In genomic region chr14:67704484-67705089, GRCh38 we compare ENCODE assay signal across 8 cellular contexts. TPM values are rescaled to one million over a fixed set of nuclear protein-coding genes. Genes with fewer than 3 reads are reported as not detected.
DNase-seq lines count a peak whose midpoint lies in the region; ATAC-seq, FAIRE-seq and TF ChIP-seq lines count a peak whose summit lies in the region.

No MANE protein-coding gene starts in this region.

- H3K27ac Mint-ChIP-seq in activated naive CD4-positive, alpha-beta T cell treated with anti-CD3 and anti-CD28 coated beads, Interleukin-2, amount 50 U/mL, for 72 hours: no peak overlapping the region

- no peaks in the 10 kb centered on the region for H4K20me1 ChIP-seq in PC-3 (ENCODE audit: low read length)

- intact Hi-C loops in PC-3 (cut with micrococcal nuclease) (loop anchor here (1.0 to 5.0 kb wide), 7 partner anchors 30 to 537 kb away; partner anchors contain the start of gene VTI1B), breast epithelium (cut with DNase I; ENCODE audit: low total_unique reads) (no loop called here)

- H3K9ac ChIP-seq in PC-3 (ENCODE audit: low read length): no peak overlapping the region

- no peaks in the 10 kb centered on the region; the same call in 1 of the 2 replicates for H3K36me3 ChIP-seq in PC-3 (ENCODE audit: low read depth, low read length)
- H3K36me3 ChIP-seq in breast epithelium: no peaks in the 10 kb centered on the region

- no peaks in the 10 kb centered on the region for H3K9me3 Mint-ChIP-seq in activated naive CD4-positive, alpha-beta T cell treated with anti-CD3 and anti-CD28 coated beads, Interleukin-2, amount 50 U/mL, for 72 hours

- peak in 1 of 2 donors; percentile 25 for DNase-seq in activated naive CD4-positive, alpha-beta T cell treated with anti-CD3 and anti-CD28 coated beads, Interleukin-2, amount 50 U/mL, for 72 hours (ENCODE audit: low spot score in 2 of 2)
- DNase-seq in activated naive CD4-positive, alpha-beta T cell treated with Interleukin-2 at 50 U/mL for 16 hours: no peak
- DNase-seq in LoVo (ENCODE audit: low spot score) (peak; percentile 76), PC-3 (peak; percentile 79), breast epithelium (ENCODE audit: low spot score in 2 of 2) (no peak)
- no peak for DNase-seq in stimulated activated naive CD8-positive, alpha-beta T cell treated with anti-CD3 and anti-CD28 coated beads, Interleukin-15, Interleukin-2, amounts not matched to agents 100 U/mL and 50 U/mL, for 24 hours

- no TSS peak for BruUV-seq in PC-3 (replicated peaks; lab: Mats Ljungman, UMichigan)

- TF ChIP-seq CTCF in PC-3 (conservative IDR thresholded peaks at IDR 0.05; ENCODE audit: low read depth, low read length) (peak; percentile 91), breast epithelium (IDR thresholded peaks at IDR 0.05) (peak in 2 of 3 donors; percentile 61 to 68)

- H3K27me3 ChIP-seq in PC-3 (ENCODE audit: low read length) (no peaks in the 10 kb centered on the region), breast epithelium (no peaks in the 10 kb centered on the region)

- no peak for TF ChIP-seq POLR2A in breast epithelium (IDR thresholded peaks at IDR 0.05)

- H3K4me3 ChIP-seq in PC-3 (ENCODE audit: low read length) (no peak overlapping the region), breast epithelium (no peak overlapping the region)

- H3F3A ChIP-seq in PC-3 (ENCODE audit: low read length, unreplicated experiment): no peaks in the 10 kb centered on the region

- no peaks in the 10 kb centered on the region for H3K79me2 ChIP-seq in PC-3 (ENCODE audit: low read length)

- peak; percentile 80 for ATAC-seq in activated naive CD4-positive, alpha-beta T cell treated with anti-CD3 and anti-CD28 coated beads, Interleukin-2, amount 50 U/mL, for 72 hours
- ATAC-seq in PC-3 (peak; percentile 88), GM19023 (IDR thresholded peaks at IDR 0.05; ENCODE audit: unreplicated experiment) (no peak)
- ATAC-seq in stimulated activated naive CD8-positive, alpha-beta T cell treated with anti-CD3 and anti-CD28 coated beads, Interleukin-15, Interleukin-2, amounts not matched to agents 100 U/mL and 50 U/mL, for 24 hours: peak; percentile 77

- peaks cover 3% of the 10 kb centered on the region for H3K9me3 ChIP-seq in PC-3 (ENCODE audit: low read length)
- H3K9me3 ChIP-seq in breast epithelium: no peaks in the 10 kb centered on the region

- CTCF ChIA-PET in PC-3 (lab: Charles Lee): interaction anchor here (0.5 to 2.7 kb wide), 32 partner anchors 9 to 1345 kb away, joined by 3 to 70 read pairs (median 6); partner anchors contain the start of genes ARG2, ATP6V1D, EIF2S1 and PIGH

- no peak overlapping the region for H2AFZ ChIP-seq in PC-3 (ENCODE audit: low read length)

- POLR2A ChIA-PET in PC-3 (lab: Charles Lee; ENCODE audit: unreplicated experiment): interaction anchor here (0.5 to 1.2 kb wide), 4 partner anchors 9 to 105 kb away, joined by 3 read pairs; partner anchors contain the start of genes PIGH and RDH11

- H3K9me2 ChIP-seq in PC-3 (replicated peaks; ENCODE audit: low read length): no peaks in the 10 kb centered on the region

- peaks cover 0 to 1% of the 10 kb centered on the region in 2 donors for H3K36me3 Mint-ChIP-seq in activated naive CD4-positive, alpha-beta T cell treated with anti-CD3 and anti-CD28 coated beads, Interleukin-2, amount 50 U/mL, for 72 hours

- H3K4me1 ChIP-seq in PC-3 (ENCODE audit: insufficient read depth, low read length) (peaks cover 8% of the 10 kb centered on the region; the same call in 1 of the 2 replicates), breast epithelium (no peaks in the 10 kb centered on the region)

- peak; percentile 96 for FAIRE-seq in islet of Langerhans (lab: Jason Lieb, UNC)

- H3K27ac ChIP-seq in PC-3 (ENCODE audit: low read length) (no peak overlapping the region), breast epithelium (no peak overlapping the region)

- no peak overlapping the region for H3K4me2 ChIP-seq in PC-3 (ENCODE audit: low read length)

RNA-seq across cellular contexts. Expression of gene RDH12, which starts 2.9 kb away (rescaled TPM):
- total RNA-seq in activated naive CD4-positive, alpha-beta T cell treated with anti-CD3 and anti-CD28 coated beads, Interleukin-2, amount 50 U/mL, for 72 hours: not detected
- total RNA-seq in PC-3 (2014; rRNA removed) (not detected in 2 replicates), breast epithelium (not detected)

RNA-seq across cellular contexts. Expression of gene RDH11, which starts 9.0 kb away (rescaled TPM):
- 10 to 100 TPM; 41.5 to 54.6 TPM for total RNA-seq in activated naive CD4-positive, alpha-beta T cell treated with anti-CD3 and anti-CD28 coated beads, Interleukin-2, amount 50 U/mL, for 72 hours
- total RNA-seq in PC-3 (2014; rRNA removed): 103 and 125 TPM in 2 replicates
- 10 to 100 TPM; 25.3 to 57.5 (median 42.3) TPM for total RNA-seq in breast epithelium

RNA-seq across cellular contexts. Expression of gene VTI1B, which starts 30.2 kb away (rescaled TPM):
- total RNA-seq in activated naive CD4-positive, alpha-beta T cell treated with anti-CD3 and anti-CD28 coated beads, Interleukin-2, amount 50 U/mL, for 72 hours: 10 to 100 TPM; 24.7 to 71.1 TPM
- total RNA-seq in PC-3 (2014; rRNA removed): 72.6 and 93.8 TPM in 2 replicates
- 100 to 1,000 TPM in 1 of 3 donors, 10 to 100 TPM in 2; 62.8 to 169 (median 80.6) TPM for total RNA-seq in breast epithelium

Comparison
In these comparisons a context has a peak if more than half of its experiments do, and no peak if none do; other contexts are left out.
1. DNase-seq: peak in LoVo (single experiment) and PC-3 (single experiment); none in activated naive CD4-positive, alpha-beta T cell treated with Interleukin-2 at 50 U/mL for 16 hours (single experiment), breast epithelium (0 of 2) and stimulated activated naive CD8-positive, alpha-beta T cell treated with anti-CD3 and anti-CD28 coated beads, Interleukin-15, Interleukin-2, amounts not matched to agents 100 U/mL and 50 U/mL, for 24 hours (single experiment).